ENCODE assay signal across 13 cellular contexts in the genomic region with DNA sequence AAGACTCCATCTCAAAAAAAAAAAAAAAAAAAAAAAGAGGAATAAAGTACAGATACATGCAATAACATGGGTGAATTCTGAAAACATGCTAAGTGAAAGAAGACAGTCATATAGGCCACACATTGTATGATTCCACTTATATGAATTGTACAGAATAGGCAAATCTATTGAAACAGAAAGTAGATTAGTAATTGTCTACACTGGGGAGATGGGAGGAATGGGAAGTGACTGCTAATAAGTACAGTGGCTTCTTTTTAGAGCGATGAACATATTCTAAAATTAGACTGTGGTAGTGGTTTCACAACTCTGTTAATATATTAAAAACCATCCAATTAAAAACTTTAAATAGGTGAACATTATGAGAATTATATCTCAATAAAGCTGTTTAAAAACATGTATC.
DNase-seq lines count a peak whose midpoint lies in the region; ATAC-seq and TF ChIP-seq lines count a peak whose summit lies in the region.
"Had no signal": no experiment of that assay in that cellular context is flagged by ENCODE, and none has a peak within 500 bp of the region (broad histone marks: within the 10 kb centered on the region; RNA-seq: fewer than 3 reads in every experiment).

No MANE protein-coding gene starts in this region.

- ATAC-seq in GM18861 (IDR thresholded peaks at IDR 0.05; ENCODE audit: unreplicated experiment) (peak; percentile 66), HG02623 (IDR thresholded peaks at IDR 0.05; ENCODE audit: unreplicated experiment) (peak; percentile 41), gastrocnemius medialis (peak; percentile 67 to 73)
- ATAC-seq in CD8-positive, alpha-beta T cell, result no peak
- ATAC-seq: HepG2 had no signal

- peak overlapping the region; percentile 73 for H3K9ac ChIP-seq in adipocyte (ENCODE audit: low read length)

- TF ChIP-seq CTCF in gastrocnemius medialis (IDR thresholded peaks at IDR 0.05 in 4 of 5, conservative IDR thresholded peaks at IDR 0.05 in 1 of 5), result no peak
- TF ChIP-seq CTCF in CD8-positive, alpha-beta T cell (IDR thresholded peaks at IDR 0.05), result no peak

- H3K27ac Mint-ChIP-seq in CD8-positive, alpha-beta T cell, result no peak overlapping the region

- in situ Hi-C loops in gastrocnemius medialis (cut with MboI; ENCODE audit: low sequenced_read_pairs in 4 of 4), result no loop called here

- no peaks in the 10 kb centered on the region for H3K27me3 ChIP-seq in adipocyte (replicated peaks; ENCODE audit: control insufficient read depth, insufficient read depth, low read length)
- no peaks in the 10 kb centered on the region for H3K27me3 ChIP-seq in gastrocnemius medialis
- no peaks in the 10 kb centered on the region for H3K27me3 ChIP-seq in CD8-positive, alpha-beta T cell (ENCODE audit: insufficient read depth, low read length)

- H3K27me3 Mint-ChIP-seq in CD8-positive, alpha-beta T cell (ENCODE audit: low read depth), result no peaks in the 10 kb centered on the region

- TF ChIP-seq POLR2A in gastrocnemius medialis (IDR thresholded peaks at IDR 0.05), result no peak

- DNase-seq in adipocyte (ENCODE audit: low read depth) (peak; percentile 24), gastrocnemius medialis (no peak), AG20443 (ENCODE audit: low spot score) (no peak), T-helper 9 cell (no peak)
- no peak for DNase-seq in central memory CD4-positive, alpha-beta T cell
- DNase-seq in CD8-positive, alpha-beta T cell, result no peak
- DNase-seq: activated CD4-positive, alpha-beta T cell treated with anti-CD3 and anti-CD28 coated beads for 48 hours; C1 segment of cervical spinal cord; effector memory CD4-positive, alpha-beta T cell; stimulated activated naive CD4-positive, alpha-beta T cell had no signal

- H3K36me3 ChIP-seq in adipocyte (ENCODE audit: control insufficient read depth, insufficient read depth, low read length, severe bottlenecking), result no peaks in the 10 kb centered on the region
- H3K36me3 ChIP-seq in gastrocnemius medialis, result no peaks in the 10 kb centered on the region
- H3K36me3 ChIP-seq in CD8-positive, alpha-beta T cell (ENCODE audit: insufficient read depth, low read length), result no peaks in the 10 kb centered on the region

- peak overlapping the region; percentile 65 to 79 (median 74) for H3K27ac ChIP-seq in gastrocnemius medialis
- H3K27ac ChIP-seq in CD8-positive, alpha-beta T cell (ENCODE audit: low read depth, low read length), result no peak overlapping the region

- CTCF ChIA-PET in CD8-positive, alpha-beta T cell (lab: Charles Lee), result no interaction called here

- POLR2A ChIA-PET in CD8-positive, alpha-beta T cell (lab: Charles Lee), result no interaction called here

- H3K9me3 ChIP-seq in adipocyte (ENCODE audit: control insufficient read depth, low read length) (no peaks in the 10 kb centered on the region), gastrocnemius medialis (no peaks in the 10 kb centered on the region)
- no peaks in the 10 kb centered on the region for H3K9me3 ChIP-seq in CD8-positive, alpha-beta T cell (ENCODE audit: low read length)

- H3K36me3 Mint-ChIP-seq in CD8-positive, alpha-beta T cell, result no peaks in the 10 kb centered on the region

- intact Hi-C loops in gastrocnemius medialis (cut with DNase I; ENCODE audit: low total_unique reads), result loop anchor here (2.0 kb wide), 2 partner anchors 74 to 232 kb away; a partner anchor contains a TSS
- intact Hi-C loops in CD8-positive, alpha-beta T cell (cut with DNase I, micrococcal nuclease), result no loop called here

- H3K4me1 ChIP-seq in adipocyte (ENCODE audit: control insufficient read depth, insufficient read depth, low read length) (peaks cover 28% of the 10 kb centered on the region), gastrocnemius medialis (peaks cover 0 to 18% of the 10 kb centered on the region in 2 donors)
- no peaks in the 10 kb centered on the region for H3K4me1 ChIP-seq in CD8-positive, alpha-beta T cell (ENCODE audit: insufficient read depth, low read length)

- peak overlapping the region; percentile 67 for H3K4me3 ChIP-seq in adipocyte (ENCODE audit: low read length)
- H3K4me3 ChIP-seq in gastrocnemius medialis, result peak overlapping the region in 3 of 4 donors; percentile 22 to 27 (median 26)
- no peak overlapping the region for H3K4me3 ChIP-seq in CD8-positive, alpha-beta T cell (ENCODE audit: low read depth, low read length)

- H3K4me3 Mint-ChIP-seq in CD8-positive, alpha-beta T cell, result no peak overlapping the region

- no peaks in the 10 kb centered on the region for H3K4me1 Mint-ChIP-seq in CD8-positive, alpha-beta T cell (ENCODE audit: low read depth)

- H3K9me3 Mint-ChIP-seq in CD8-positive, alpha-beta T cell, result no peaks in the 10 kb centered on the region
